Comparison of ENCODE assay signal across 7 cellular contexts in genomic region chr10:50672152-50672551, GRCh38. TPM values are rescaled to one million over a fixed set of nuclear protein-coding genes. Genes with fewer than 3 reads are reported as not detected.
DNase-seq lines count a peak whose midpoint lies in the region; ATAC-seq and TF ChIP-seq lines count a peak whose summit lies in the region.
"Not testable (repeated sequence)": the region's sequence is repeated elsewhere in the genome, so short reads cannot be mapped to it uniquely, and the experiment has no call there.

No MANE protein-coding gene starts in this region.

- H3K27me3 Mint-ChIP-seq in activated CD8-positive, alpha-beta T cell treated with anti-CD3 and anti-CD28 coated beads for 36 hours = not testable (repeated sequence)

- intact Hi-C loops in activated CD8-positive, alpha-beta T cell treated with anti-CD3 and anti-CD28 coated beads for 36 hours (cut with micrococcal nuclease); mucosa of descending colon (cut with DNase I, micrococcal nuclease): not testable (repeated sequence)

- H3K36me3 ChIP-seq in mucosa of descending colon (ENCODE audit: low read depth) = not testable (repeated sequence)

- H3K4me1 Mint-ChIP-seq in activated CD8-positive, alpha-beta T cell treated with anti-CD3 and anti-CD28 coated beads for 36 hours (ENCODE audit: low read depth) = peaks cover 13% of the 10 kb centered on the region

- H3K36me3 Mint-ChIP-seq in activated CD8-positive, alpha-beta T cell treated with anti-CD3 and anti-CD28 coated beads for 36 hours (ENCODE audit: low read depth) = not testable (repeated sequence)
- H3K36me3 Mint-ChIP-seq in activated naive CD4-positive, alpha-beta T cell treated with anti-CD3 and anti-CD28 coated beads, Interleukin-2, amount 50 U/mL, for 72 hours = peaks cover 15 to 23% of the 10 kb centered on the region in 2 donors

- ATAC-seq in GM21576 (IDR thresholded peaks at IDR 0.05; ENCODE audit: unreplicated experiment) (peak; percentile 58), mucosa of descending colon (peak; percentile 47)
- peak; percentile 89 for ATAC-seq in activated CD8-positive, alpha-beta T cell treated with anti-CD3 and anti-CD28 coated beads for 36 hours
- peak; percentile 62 to 70 for ATAC-seq in activated naive CD4-positive, alpha-beta T cell treated with anti-CD3 and anti-CD28 coated beads, Interleukin-2, amount 50 U/mL, for 72 hours

- H3K9me3 Mint-ChIP-seq in activated CD8-positive, alpha-beta T cell treated with anti-CD3 and anti-CD28 coated beads for 36 hours; activated naive CD4-positive, alpha-beta T cell treated with anti-CD3 and anti-CD28 coated beads, Interleukin-2, amount 50 U/mL, for 72 hours: not testable (repeated sequence)

- DNase-seq in GM12865 (ENCODE audit: low read depth) (peak; percentile 48), NOMO-1 treated with DMSO at 0.1 percent for 48 hours (lab: John Stamatoyannopoulos, UW; ENCODE audit: unreplicated experiment) (peak; percentile 15)
- DNase-seq in Jurkat, Clone E6-1 (ENCODE audit: low read depth, low spot score) = peak; percentile 48
- peak; percentile 50 for DNase-seq in activated CD8-positive, alpha-beta T cell treated with anti-CD3 and anti-CD28 coated beads for 36 hours
- DNase-seq in activated naive CD4-positive, alpha-beta T cell treated with anti-CD3 and anti-CD28 coated beads, Interleukin-2, amount 50 U/mL, for 72 hours (ENCODE audit: low spot score in 2 of 2); mucosa of descending colon: not testable (repeated sequence)

- not testable (repeated sequence) for H3K4me3 ChIP-seq in GM12865 (ENCODE audit: low read depth, low read length); Jurkat, Clone E6-1 (ENCODE audit: low read length); mucosa of descending colon

- peak overlapping the region; percentile 74 for H3K27ac Mint-ChIP-seq in activated CD8-positive, alpha-beta T cell treated with anti-CD3 and anti-CD28 coated beads for 36 hours
- H3K27ac Mint-ChIP-seq in activated naive CD4-positive, alpha-beta T cell treated with anti-CD3 and anti-CD28 coated beads, Interleukin-2, amount 50 U/mL, for 72 hours = peak overlapping the region in 1 of 2 donors; percentile 60

- not testable (repeated sequence) for H3K4me1 ChIP-seq in mucosa of descending colon (ENCODE audit: low read depth)

- POLR2A ChIA-PET in activated CD8-positive, alpha-beta T cell treated with anti-CD3 and anti-CD28 coated beads for 36 hours (lab: Charles Lee) = not testable (repeated sequence)

- H3K4me3 Mint-ChIP-seq in activated CD8-positive, alpha-beta T cell treated with anti-CD3 and anti-CD28 coated beads for 36 hours = not testable (repeated sequence)

- not testable (repeated sequence) for H3K9me3 ChIP-seq in mucosa of descending colon

- TF ChIP-seq CTCF in GM12865 (IDR thresholded peaks at IDR 0.05; ENCODE audit: insufficient read depth, low read depth, low read length, missing control alignments); activated CD8-positive, alpha-beta T cell treated with anti-CD3 and anti-CD28 coated beads for 36 hours (IDR thresholded peaks at IDR 0.05); mucosa of descending colon (IDR thresholded peaks at IDR 0.05): not testable (repeated sequence)

- CTCF ChIA-PET in activated CD8-positive, alpha-beta T cell treated with anti-CD3 and anti-CD28 coated beads for 36 hours (lab: Charles Lee) = not testable (repeated sequence)

RNA-seq across cellular contexts. Expression of gene SGMS1, which starts 48.4 kb away (rescaled TPM):
- 5.1 TPM for polyA plus RNA-seq in Jurkat, Clone E6-1 (2012; ENCODE audit: insufficient read depth, insufficient read length)
- total RNA-seq in activated CD8-positive, alpha-beta T cell treated with anti-CD3 and anti-CD28 coated beads for 36 hours = 10 to 100 TPM in 1 of 2 experiments, 1 to 10 TPM in 1; 9.0 to 10.6 TPM
- total RNA-seq in activated naive CD4-positive, alpha-beta T cell treated with anti-CD3 and anti-CD28 coated beads, Interleukin-2, amount 50 U/mL, for 72 hours = 10 to 100 TPM in 1 of 2 donors, 1 to 10 TPM in 1; 8.1 to 11.2 TPM
- 10 to 100 TPM; 14.4 to 28.4 (median 20.0) TPM for total RNA-seq in mucosa of descending colon
